ENCODE assay signal across 17 cellular contexts in genomic region chr1:67691712-67692111, GRCh38. TPM values are rescaled to one million over a fixed set of nuclear protein-coding genes. Genes with fewer than 3 reads are reported as not detected.
DNase-seq lines count a peak whose midpoint lies in the region; ATAC-seq, FAIRE-seq and TF ChIP-seq lines count a peak whose summit lies in the region.
"Had no signal": no experiment of that assay in that cellular context is flagged by ENCODE, and none has a peak within 500 bp of the region (broad histone marks: within the 10 kb centered on the region; RNA-seq: fewer than 3 reads in every experiment).

No MANE protein-coding gene starts in this region.

- H3K79me2 ChIP-seq in K562 (ENCODE audit: control insufficient read depth, insufficient read depth, low read length) (peaks cover 46% of the 10 kb centered on the region), keratinocyte (ENCODE audit: control insufficient read depth, insufficient read depth, low read length) (peaks cover 9% of the 10 kb centered on the region)

- no TSS peak for BruUV-seq in K562 (replicated peaks; lab: Mats Ljungman, UMichigan)

- intact Hi-C loops in activated CD8-positive, alpha-beta T cell treated with anti-CD3 and anti-CD28 coated beads for 36 hours (cut with micrococcal nuclease), result no loop called here
- intact Hi-C loops in K562 (cut with micrococcal nuclease), result no loop called here

- H3K4me2 ChIP-seq in K562 (ENCODE audit: insufficient read depth, low read length), result no peak overlapping the region
- H3K4me2 ChIP-seq in keratinocyte (ENCODE audit: control insufficient read depth, extremely low read depth, insufficient read depth, low read depth, low read length), result no peak overlapping the region
- H3K4me2 ChIP-seq: BLaER1 treated with 17β-estradiol and CSF1 and Interleukin-3, amounts not matched to agents 10 nM and 100 nM had no signal

- no peak overlapping the region for H3K27ac ChIP-seq in K562 (ENCODE audit: extremely low read depth, low read depth, low read length)
- no peak overlapping the region for H3K27ac ChIP-seq in keratinocyte (ENCODE audit: control insufficient read depth, insufficient read depth, low read length)
- H3K27ac ChIP-seq: BLaER1 treated with 17β-estradiol and CSF1 and Interleukin-3, amounts not matched to agents 10 nM and 100 nM; HL-60 had no signal

- FAIRE-seq in K562 (lab: Jason Lieb, UNC) (no peak), keratinocyte (lab: Jason Lieb, UNC) (peak; percentile 36)

- peak; percentile 14 for DNase-seq in activated CD8-positive, alpha-beta T cell treated with anti-CD3 and anti-CD28 coated beads, Interleukin-2, amount 10 ng/mL, durations not matched to agents 7 days and 5 days
- no peak for DNase-seq in activated CD8-positive, alpha-beta T cell treated with anti-CD3 and anti-CD28 coated beads for 36 hours
- DNase-seq in NCI-H69 (lab: John Stamatoyannopoulos, UW) (peak; percentile 71), K562 (ENCODE audit: extremely low read depth in 1 of 4, low spot score in 3 of 4) (no peak), keratinocyte (ENCODE audit: low read depth, low spot score) (no peak), SW480 (ENCODE audit: low spot score) (no peak), COR-L47 (lab: John Stamatoyannopoulos, UW) (no peak)
- no peak for DNase-seq in activated naive CD4-positive, alpha-beta T cell treated with anti-CD3 and anti-CD28 coated beads, Interleukin-2, amount 10 ng/mL, durations not matched to agents 7 days and 5 days
- DNase-seq: CD8-positive, alpha-beta T cell; DMS79 treated with DMSO at 0.1 percent for 48 hours; H7; NCI-H1417 treated with DMSO at 0.1 percent for 48 hours; NCI-H1930; NCI-H524; SHP77 treated with DMSO at 0.1 percent for 48 hours had no signal

- H3K27ac Mint-ChIP-seq in activated CD8-positive, alpha-beta T cell treated with anti-CD3 and anti-CD28 coated beads, Interleukin-2, amount 10 ng/mL, durations not matched to agents 7 days and 5 days, result no peak overlapping the region
- no peak overlapping the region for H3K27ac Mint-ChIP-seq in activated CD8-positive, alpha-beta T cell treated with anti-CD3 and anti-CD28 coated beads for 36 hours
- no peak overlapping the region for H3K27ac Mint-ChIP-seq in activated naive CD4-positive, alpha-beta T cell treated with anti-CD3 and anti-CD28 coated beads, Interleukin-2, amount 10 ng/mL, durations not matched to agents 7 days and 5 days
- H3K27ac Mint-ChIP-seq: CD8-positive, alpha-beta T cell had no signal

- dilution Hi-C loops in keratinocyte (cut with MboI; ENCODE audit: extremely low pct_ligation_motif_present, low sequenced_read_pairs), result loop anchor here (25.0 kb wide), 1 partner anchor 154 kb away; no protein-coding TSS in a partner anchor

- H3K36me3 Mint-ChIP-seq in activated CD8-positive, alpha-beta T cell treated with anti-CD3 and anti-CD28 coated beads, Interleukin-2, amount 10 ng/mL, durations not matched to agents 7 days and 5 days (ENCODE audit: low read depth), result peaks cover 37% of the 10 kb centered on the region
- H3K36me3 Mint-ChIP-seq in activated CD8-positive, alpha-beta T cell treated with anti-CD3 and anti-CD28 coated beads for 36 hours (ENCODE audit: low read depth), result peaks cover 34% of the 10 kb centered on the region
- H3K36me3 Mint-ChIP-seq in activated naive CD4-positive, alpha-beta T cell treated with anti-CD3 and anti-CD28 coated beads, Interleukin-2, amount 10 ng/mL, durations not matched to agents 7 days and 5 days, result peaks cover 23% of the 10 kb centered on the region

- H2AFZ ChIP-seq in K562 (ENCODE audit: low read depth, low read length) (no peak overlapping the region), keratinocyte (ENCODE audit: control insufficient read depth, low read length) (no peak overlapping the region)

- TF ChIP-seq CTCF in activated CD8-positive, alpha-beta T cell treated with anti-CD3 and anti-CD28 coated beads for 36 hours (IDR thresholded peaks at IDR 0.05), result no peak
- TF ChIP-seq CTCF in K562 (IDR thresholded peaks at IDR 0.05 in 2 of 3, conservative IDR thresholded peaks at IDR 0.05 in 1 of 3; ENCODE audit: insufficient read depth in 2 of 3, low read depth in 1 of 3, low read length in 3 of 3) (no peak), keratinocyte (optimal IDR thresholded peaks at IDR 0.05 in 1 of 3, IDR thresholded peaks at IDR 0.05 in 1 of 3, conservative IDR thresholded peaks at IDR 0.05 in 1 of 3; ENCODE audit: extremely low read depth in 1 of 3, insufficient read depth in 2 of 3, low read length in 3 of 3) (no peak)

- H3K9me3 ChIP-seq in K562 (replicated peaks; ENCODE audit: control insufficient read depth, insufficient read depth, low read depth, low read length), result no peaks in the 10 kb centered on the region
- H3K9me3 ChIP-seq in keratinocyte (ENCODE audit: control insufficient read depth, low read depth, low read length), result no peaks in the 10 kb centered on the region
- H3K9me3 ChIP-seq: BLaER1 treated with 17β-estradiol and CSF1 and Interleukin-3, amounts not matched to agents 10 nM and 100 nM had no signal

- H3K4me3 ChIP-seq in K562 (no peak overlapping the region), keratinocyte (ENCODE audit: control insufficient read depth in 2 of 3, extremely low read depth in 1 of 3, insufficient read depth in 2 of 3, low read depth in 1 of 3, low read length in 3 of 3) (no peak overlapping the region)
- H3K4me3 ChIP-seq: BLaER1 treated with 17β-estradiol and CSF1 and Interleukin-3, amounts not matched to agents 10 nM and 100 nM had no signal

- H3K4me1 Mint-ChIP-seq in activated CD8-positive, alpha-beta T cell treated with anti-CD3 and anti-CD28 coated beads, Interleukin-2, amount 10 ng/mL, durations not matched to agents 7 days and 5 days (ENCODE audit: low read depth), result peaks cover 21% of the 10 kb centered on the region
- peaks cover 27% of the 10 kb centered on the region for H3K4me1 Mint-ChIP-seq in activated CD8-positive, alpha-beta T cell treated with anti-CD3 and anti-CD28 coated beads for 36 hours (ENCODE audit: low read depth)
- peaks cover 16% of the 10 kb centered on the region for H3K4me1 Mint-ChIP-seq in activated naive CD4-positive, alpha-beta T cell treated with anti-CD3 and anti-CD28 coated beads, Interleukin-2, amount 10 ng/mL, durations not matched to agents 7 days and 5 days

- TF ChIP-seq RAD21 in K562 (CRISPR knock-in tag; conservative IDR thresholded peaks at IDR 0.05 in 1 of 2, IDR thresholded peaks at IDR 0.05 in 1 of 2), result peak in 1 of 2 experiments; percentile 31; a peak in 2 of 4 replicates

- no peak overlapping the region for H3K4me3 Mint-ChIP-seq in activated CD8-positive, alpha-beta T cell treated with anti-CD3 and anti-CD28 coated beads, Interleukin-2, amount 10 ng/mL, durations not matched to agents 7 days and 5 days
- no peak overlapping the region for H3K4me3 Mint-ChIP-seq in activated CD8-positive, alpha-beta T cell treated with anti-CD3 and anti-CD28 coated beads for 36 hours
- H3K4me3 Mint-ChIP-seq in activated naive CD4-positive, alpha-beta T cell treated with anti-CD3 and anti-CD28 coated beads, Interleukin-2, amount 10 ng/mL, durations not matched to agents 7 days and 5 days, result no peak overlapping the region
- H3K4me3 Mint-ChIP-seq: CD8-positive, alpha-beta T cell had no signal

- CTCF ChIA-PET in activated CD8-positive, alpha-beta T cell treated with anti-CD3 and anti-CD28 coated beads, Interleukin-2, amount 10 ng/mL, durations not matched to agents 7 days and 5 days (lab: Charles Lee), result interaction anchor here (1.1 to 3.2 kb wide), 3 partner anchors 62 to 130 kb away, joined by 3 to 11 read pairs (median 3); no protein-coding TSS in a partner anchor
- CTCF ChIA-PET in activated CD8-positive, alpha-beta T cell treated with anti-CD3 and anti-CD28 coated beads for 36 hours (lab: Charles Lee), result interaction anchor here (0.8 to 2.3 kb wide), 5 partner anchors 32 to 163 kb away, joined by 3 to 6 read pairs (median 4); no protein-coding TSS in a partner anchor
- CTCF ChIA-PET in K562 (lab: Yijun Ruan, JAX; ENCODE audit: low intra/inter-chr PET ratio), result no interaction called here
- CTCF ChIA-PET in activated naive CD4-positive, alpha-beta T cell treated with anti-CD3 and anti-CD28 coated beads, Interleukin-2, amount 10 ng/mL, durations not matched to agents 7 days and 5 days (lab: Charles Lee), result interaction anchor here (1.4 kb wide), 1 partner anchor 69 kb away, joined by 4 read pairs; no protein-coding TSS in a partner anchor

- POLR2A ChIA-PET in activated CD8-positive, alpha-beta T cell treated with anti-CD3 and anti-CD28 coated beads, Interleukin-2, amount 10 ng/mL, durations not matched to agents 7 days and 5 days (lab: Charles Lee), result interaction anchor here (0.5 kb wide), 1 partner anchor 522 kb away, joined by 3 read pairs; no protein-coding TSS in a partner anchor
- POLR2A ChIA-PET in activated CD8-positive, alpha-beta T cell treated with anti-CD3 and anti-CD28 coated beads for 36 hours (lab: Charles Lee), result no interaction called here
- POLR2A ChIA-PET in K562 (lab: Yijun Ruan, JAX), result interaction anchor here (0.5 to 1.9 kb wide), 7 partner anchors 9 to 147 kb away, joined by 3 to 9 read pairs (median 4); no protein-coding TSS in a partner anchor

- 0 out of 2 replicates have a peak, but pooled peaks have one; percentile 28 for TF ChIP-seq POLR2A in K562 (conservative IDR thresholded peaks at IDR 0.05)

- in situ Hi-C loops in K562 (cut with MboI), result no loop called here

- H3K9ac ChIP-seq in K562 (ENCODE audit: insufficient read depth in 1 of 2, low read depth in 2 of 2, low read length in 2 of 2) (no peak overlapping the region), keratinocyte (ENCODE audit: control insufficient read depth, extremely low read depth, insufficient read depth, low read length) (no peak overlapping the region)
- H3K9ac ChIP-seq: BLaER1 treated with 17β-estradiol and CSF1 and Interleukin-3, amounts not matched to agents 10 nM and 100 nM had no signal

- no peak for ATAC-seq in activated CD8-positive, alpha-beta T cell treated with anti-CD3 and anti-CD28 coated beads, Interleukin-2, amount 10 ng/mL, durations not matched to agents 7 days and 5 days
- ATAC-seq in activated CD8-positive, alpha-beta T cell treated with anti-CD3 and anti-CD28 coated beads for 36 hours, result no peak
- peak; percentile 1; the same call in 2 of the 3 replicates for ATAC-seq in K562
- ATAC-seq: CD8-positive, alpha-beta T cell had no signal

- no peaks in the 10 kb centered on the region for H3K27me3 Mint-ChIP-seq in activated CD8-positive, alpha-beta T cell treated with anti-CD3 and anti-CD28 coated beads, Interleukin-2, amount 10 ng/mL, durations not matched to agents 7 days and 5 days (ENCODE audit: low read depth)
- no peaks in the 10 kb centered on the region for H3K27me3 Mint-ChIP-seq in activated CD8-positive, alpha-beta T cell treated with anti-CD3 and anti-CD28 coated beads for 36 hours
- H3K27me3 Mint-ChIP-seq in activated naive CD4-positive, alpha-beta T cell treated with anti-CD3 and anti-CD28 coated beads, Interleukin-2, amount 10 ng/mL, durations not matched to agents 7 days and 5 days, result no peaks in the 10 kb centered on the region

- TF ChIP-seq EP300 in K562 (IDR thresholded peaks at IDR 0.05; ENCODE audit: low read length), result no peak

- no peaks in the 10 kb centered on the region for H3K9me3 Mint-ChIP-seq in activated CD8-positive, alpha-beta T cell treated with anti-CD3 and anti-CD28 coated beads, Interleukin-2, amount 10 ng/mL, durations not matched to agents 7 days and 5 days (ENCODE audit: insufficient read depth)
- no peaks in the 10 kb centered on the region for H3K9me3 Mint-ChIP-seq in activated CD8-positive, alpha-beta T cell treated with anti-CD3 and anti-CD28 coated beads for 36 hours
- H3K9me3 Mint-ChIP-seq in activated naive CD4-positive, alpha-beta T cell treated with anti-CD3 and anti-CD28 coated beads, Interleukin-2, amount 10 ng/mL, durations not matched to agents 7 days and 5 days, result no peaks in the 10 kb centered on the region
- H3K9me3 Mint-ChIP-seq: CD8-positive, alpha-beta T cell had no signal

- H3K27me3 ChIP-seq in K562 (ENCODE audit: control insufficient read depth in 2 of 2, insufficient read depth in 2 of 2, low read length in 2 of 2) (no peaks in the 10 kb centered on the region), keratinocyte (ENCODE audit: control insufficient read depth, extremely low read depth, insufficient read depth, low read length) (no peaks in the 10 kb centered on the region)
- H3K27me3 ChIP-seq: BLaER1 treated with 17β-estradiol and CSF1 and Interleukin-3, amounts not matched to agents 10 nM and 100 nM had no signal

- H3K9me1 ChIP-seq in K562 (ENCODE audit: control insufficient read depth, insufficient read depth, low read length) (no peaks in the 10 kb centered on the region), keratinocyte (ENCODE audit: control insufficient read depth, extremely low read depth, insufficient read depth, low read length) (no peaks in the 10 kb centered on the region)

- H3K36me3 ChIP-seq in K562 (ENCODE audit: control insufficient read depth, insufficient read depth, low read length) (peaks cover 57% of the 10 kb centered on the region), keratinocyte (ENCODE audit: control insufficient read depth in 2 of 2, extremely low read depth in 1 of 2, insufficient read depth in 2 of 2, low read length in 2 of 2) (peaks cover 6 to 19% of the 10 kb centered on the region in 2 experiments)

- H3K4me1 ChIP-seq in K562 (replicated peaks in 1 of 2; ENCODE audit: control insufficient read depth in 2 of 2, insufficient read depth in 2 of 2, low read length in 2 of 2), result peaks cover 17 to 58% of the 10 kb centered on the region in 2 experiments
- H3K4me1 ChIP-seq in keratinocyte (ENCODE audit: control insufficient read depth, extremely low read depth, insufficient read depth, low read length), result peaks cover 10% of the 10 kb centered on the region

- H4K20me1 ChIP-seq in K562 (replicated peaks; ENCODE audit: control insufficient read depth, insufficient read depth, low read length) (0 out of 2 replicates have a peak, but pooled peaks cover 3% of the 10 kb centered on the region), keratinocyte (ENCODE audit: control insufficient read depth, extremely low read depth, insufficient read depth, low read length) (peaks cover 12% of the 10 kb centered on the region)

RNA-seq across cellular contexts. Expression of gene GADD45A, which starts 6.7 kb away (rescaled TPM):
- 10 to 100 TPM; 17.9 to 21.7 TPM for total RNA-seq in activated CD8-positive, alpha-beta T cell treated with anti-CD3 and anti-CD28 coated beads, Interleukin-2, amount 10 ng/mL, durations not matched to agents 7 days and 5 days
- total RNA-seq in activated CD8-positive, alpha-beta T cell treated with anti-CD3 and anti-CD28 coated beads for 36 hours, result 10 to 100 TPM; 33.5 to 34.3 TPM
- 90.8 and 102 TPM in 2 replicates for total RNA-seq in K562 (2011; cell fraction: chromatin; rRNA removed; ENCODE audit: low replicate concordance)
- 107 and 116 TPM in 2 replicates for total RNA-seq in K562 (2011; cell fraction: nucleolus; rRNA removed)
- total RNA-seq in K562 (2011; cell fraction: nucleoplasm; rRNA removed), result 70.0 and 72.2 TPM in 2 replicates
- total RNA-seq in K562 (2014; rRNA removed) (124 and 128 TPM in 2 replicates), K562 (2014; rRNA removed; fragmentation: Illumina TruSeq; extraction: Trizol) (47.2 and 53.9 TPM in 2 replicates), K562 (2015; rRNA removed; fragmentation: Illumina TruSeq; extraction: Trizol) (35.6 and 36.3 TPM in 2 replicates), K562 (2021) (131 and 156 TPM in 2 replicates)
- polyA plus RNA-seq in K562 (2011; rRNA removed) (62.1 and 67.7 TPM in 2 replicates), K562 (2014; fragmentation: Illumina TruSeq; extraction: Trizol) (70.7 and 71.9 TPM in 2 replicates), K562 (2014; fragmentation: Nextera tagmentation; extraction: Ambion mirVana) (10 to 100 TPM; 21.3 to 22.4 TPM), K562 (2014; rRNA removed) (118 and 142 TPM in 2 replicates), keratinocyte (109 to 151 TPM (median 124 TPM) in 3 replicates)
- 70.5 and 81.1 TPM in 2 replicates for polyA plus RNA-seq in K562 (2011; cell fraction: cytosol; rRNA removed)
- polyA plus RNA-seq in K562 (2011; cell fraction: nucleus; rRNA removed), result 121 and 179 TPM in 2 replicates
- 105 and 115 TPM in 2 replicates for polyA plus RNA-seq in K562 (2012)
- 20.1 and 28.5 TPM in 2 replicates for polyA minus RNA-seq in K562 (2011; rRNA and poly(A)+ RNA removed)
- polyA minus RNA-seq in K562 (2011; cell fraction: cytosol; rRNA and poly(A)+ RNA removed), result 39.4 and 64.1 TPM in 2 replicates
- 113 and 146 TPM in 2 replicates for polyA minus RNA-seq in K562 (2011; cell fraction: nucleus; rRNA and poly(A)+ RNA removed)
- polyA plus RNA-seq in keratinocyte (2011; ENCODE audit: low read depth), result 1,390 TPM
- 126 and 131 TPM in 2 replicates for polyA plus RNA-seq in keratinocyte (2011; cell fraction: cytosol; rRNA removed)
- 339 and 428 TPM in 2 replicates for polyA plus RNA-seq in keratinocyte (2011; cell fraction: nucleus; rRNA removed)
- 154 and 570 TPM in 2 replicates for polyA plus RNA-seq in keratinocyte (2012; ENCODE audit: low replicate concordance)
- polyA minus RNA-seq in keratinocyte, result 14.5 to 23.3 TPM (median 21.1 TPM) in 3 replicates
- polyA minus RNA-seq in keratinocyte (2011; cell fraction: cytosol; rRNA and poly(A)+ RNA removed), result 74.4 TPM
- polyA minus RNA-seq in keratinocyte (2011; cell fraction: nucleus; rRNA and poly(A)+ RNA removed), result 88.8 and 96.5 TPM in 2 replicates

Comparison
In these comparisons a context has a peak if more than half of its experiments do, and no peak if none do; other contexts are left out.
1. DNase-seq: peak in activated CD8-positive, alpha-beta T cell treated with anti-CD3 and anti-CD28 coated beads, Interleukin-2, amount 10 ng/mL, durations not matched to agents 7 days and 5 days (single experiment) and NCI-H69 (single experiment); none in activated CD8-positive, alpha-beta T cell treated with anti-CD3 and anti-CD28 coated beads for 36 hours (single experiment), K562 (0 of 4), keratinocyte (single experiment), SW480 (single experiment), activated naive CD4-positive, alpha-beta T cell treated with anti-CD3 and anti-CD28 coated beads, Interleukin-2, amount 10 ng/mL, durations not matched to agents 7 days and 5 days (single experiment) and COR-L47 (single experiment).